9 cellular contexts compared by ENCODE assay signal in genomic region chr19:42268142-42268703, GRCh38. TPM values are rescaled to one million over a fixed set of nuclear protein-coding genes. Genes with fewer than 3 reads are reported as not detected.
DNase-seq lines count a peak whose midpoint lies in the region; ATAC-seq and TF ChIP-seq lines count a peak whose summit lies in the region.
"Had no signal": no experiment of that assay in that cellular context is flagged by ENCODE, and none has a peak within 500 bp of the region (broad histone marks: within the 10 kb centered on the region; RNA-seq: fewer than 3 reads in every experiment).

No MANE protein-coding gene starts in this region.

- peaks cover 0 to 24% (median 16%) of the 10 kb centered on the region in 4 donors for H3K4me1 Mint-ChIP-seq in CD4-positive, CD25-positive, alpha-beta regulatory T cell
- H3K4me1 Mint-ChIP-seq in activated CD4-positive, alpha-beta memory T cell treated with anti-CD3 and anti-CD28 coated beads for 36 hours (ENCODE audit: low read depth): peaks cover 20% of the 10 kb centered on the region

- peak overlapping the region; percentile 99 for H3K27ac ChIP-seq in CD4-positive, CD25-positive, alpha-beta regulatory T cell (ENCODE audit: insufficient read depth, low read length, poor library complexity, severe bottlenecking)
- H3K27ac ChIP-seq in lower lobe of right lung: peak overlapping the region; percentile 97

- H3K4me3 ChIP-seq in CD4-positive, CD25-positive, alpha-beta regulatory T cell (ENCODE audit: low read depth, low read length): peak overlapping the region; percentile 88
- peak overlapping the region; percentile 60 for H3K4me3 ChIP-seq in lower lobe of right lung

- ATAC-seq in CD4-positive, CD25-positive, alpha-beta regulatory T cell (ENCODE audit: low read depth in 2 of 2): peak; percentile 59 to 61
- ATAC-seq in GM19452 (IDR thresholded peaks at IDR 0.05; ENCODE audit: unreplicated experiment) (peak; percentile 49), HG03571 (IDR thresholded peaks at IDR 0.05; ENCODE audit: unreplicated experiment) (peak; percentile 58), lower lobe of right lung (peak; percentile 90 to 91)

- no peak for TF ChIP-seq CTCF in lower lobe of right lung (IDR thresholded peaks at IDR 0.05)

- H3K36me3 Mint-ChIP-seq in CD4-positive, CD25-positive, alpha-beta regulatory T cell: no peaks in the 10 kb centered on the region
- peaks cover 6% of the 10 kb centered on the region for H3K36me3 Mint-ChIP-seq in activated CD4-positive, alpha-beta memory T cell treated with anti-CD3 and anti-CD28 coated beads for 36 hours

- H3K27me3 Mint-ChIP-seq in CD4-positive, CD25-positive, alpha-beta regulatory T cell: no peaks in the 10 kb centered on the region
- no peaks in the 10 kb centered on the region for H3K27me3 Mint-ChIP-seq in activated CD4-positive, alpha-beta memory T cell treated with anti-CD3 and anti-CD28 coated beads for 36 hours

- H3K4me3 Mint-ChIP-seq in CD4-positive, CD25-positive, alpha-beta regulatory T cell: no peak overlapping the region
- H3K4me3 Mint-ChIP-seq in activated CD4-positive, alpha-beta memory T cell treated with anti-CD3 and anti-CD28 coated beads for 36 hours: no peak overlapping the region
- H3K4me3 Mint-ChIP-seq: nephron had no signal

- no peaks in the 10 kb centered on the region for H3K9me3 Mint-ChIP-seq in CD4-positive, CD25-positive, alpha-beta regulatory T cell
- no peaks in the 10 kb centered on the region for H3K9me3 Mint-ChIP-seq in activated CD4-positive, alpha-beta memory T cell treated with anti-CD3 and anti-CD28 coated beads for 36 hours
- H3K9me3 Mint-ChIP-seq: nephron had no signal

- no peaks in the 10 kb centered on the region for H3K36me3 ChIP-seq in CD4-positive, CD25-positive, alpha-beta regulatory T cell (ENCODE audit: control insufficient read depth, insufficient read depth, low read length)
- peaks cover 14% of the 10 kb centered on the region for H3K36me3 ChIP-seq in lower lobe of right lung

- no peaks in the 10 kb centered on the region for H3K27me3 ChIP-seq in CD4-positive, CD25-positive, alpha-beta regulatory T cell (ENCODE audit: control insufficient read depth, insufficient read depth, low read length)
- no peaks in the 10 kb centered on the region for H3K27me3 ChIP-seq in lower lobe of right lung (ENCODE audit: low read depth)

- H3K4me1 ChIP-seq in CD4-positive, CD25-positive, alpha-beta regulatory T cell (ENCODE audit: control insufficient read depth, insufficient read depth, low read length, poor library complexity, severe bottlenecking): peaks cover 30% of the 10 kb centered on the region
- H3K4me1 ChIP-seq in lower lobe of right lung: peaks cover 26% of the 10 kb centered on the region

- H3K27ac Mint-ChIP-seq in CD4-positive, CD25-positive, alpha-beta regulatory T cell: no peak overlapping the region
- no peak overlapping the region for H3K27ac Mint-ChIP-seq in activated CD4-positive, alpha-beta memory T cell treated with anti-CD3 and anti-CD28 coated beads for 36 hours
- H3K27ac Mint-ChIP-seq: nephron had no signal

- intact Hi-C loops in activated CD4-positive, alpha-beta memory T cell treated with anti-CD3 and anti-CD28 coated beads for 36 hours (cut with micrococcal nuclease): loop anchor here (1.0 to 5.0 kb wide), 6 partner anchors 13 to 381 kb away; partner anchors contain the start of genes DEDD2, ERF and ZNF574
- intact Hi-C loops in lower lobe of right lung (cut with DNase I): no loop called here

- POLR2A ChIA-PET in activated CD4-positive, alpha-beta memory T cell treated with anti-CD3 and anti-CD28 coated beads for 36 hours (lab: Charles Lee): interaction anchor here (1.0 to 1.4 kb wide), 2 partner anchors 11 to 25 kb away, joined by 3 to 5 read pairs; no protein-coding TSS in a partner anchor

- peak; percentile 99 to 100 (median 100) for DNase-seq in CD4-positive, CD25-positive, alpha-beta regulatory T cell
- peak; percentile 98 for DNase-seq in NCI-H774 (lab: John Stamatoyannopoulos, UW)
- peak; percentile 99 for DNase-seq in activated CD4-positive, alpha-beta memory T cell treated with anti-CD3 and anti-CD28 coated beads for 36 hours
- DNase-seq in effector CD4-positive, alpha-beta T cell: peak; percentile 99
- DNase-seq in lower lobe of right lung: peak; percentile 99
- peak; percentile 88 to 98 (median 96) for DNase-seq in stimulated activated CD4-positive, alpha-beta T cell treated with anti-CD3 and anti-CD28 coated beads, TNF-alpha, amount 100 ng/mL, for 1 hour (ENCODE audit: low read depth in 3 of 3, low spot score in 1 of 3)

- no peaks in the 10 kb centered on the region for H3K9me3 ChIP-seq in CD4-positive, CD25-positive, alpha-beta regulatory T cell (ENCODE audit: control insufficient read depth in 2 of 2, low read length in 2 of 2)
- H3K9me3 ChIP-seq in lower lobe of right lung: no peaks in the 10 kb centered on the region

- CTCF ChIA-PET in activated CD4-positive, alpha-beta memory T cell treated with anti-CD3 and anti-CD28 coated beads for 36 hours (lab: Charles Lee): interaction anchor here (1.1 kb wide), 1 partner anchor 83 kb away, joined by 3 read pairs; no protein-coding TSS in a partner anchor

RNA-seq across cellular contexts. Expression of gene CIC, which starts 0.8 kb away (rescaled TPM):
- 124 TPM for total RNA-seq in CD4-positive, CD25-positive, alpha-beta regulatory T cell
- polyA plus RNA-seq in CD4-positive, CD25-positive, alpha-beta regulatory T cell: under 1 TPM; 0.41 to 0.91 (median 0.68) TPM
- total RNA-seq in activated CD4-positive, alpha-beta memory T cell treated with anti-CD3 and anti-CD28 coated beads for 36 hours: 10 to 100 TPM; 56.9 to 64.2 TPM
- total RNA-seq in lower lobe of right lung: 67.9 TPM

RNA-seq across cellular contexts. Expression of gene ERF, which starts 13.3 kb away (rescaled TPM):
- total RNA-seq in CD4-positive, CD25-positive, alpha-beta regulatory T cell: 96.4 TPM
- 1 to 10 TPM; 1.4 to 7.5 (median 2.6) TPM for polyA plus RNA-seq in CD4-positive, CD25-positive, alpha-beta regulatory T cell
- total RNA-seq in activated CD4-positive, alpha-beta memory T cell treated with anti-CD3 and anti-CD28 coated beads for 36 hours: 10 to 100 TPM; 43.1 to 56.5 TPM
- 35.8 TPM for total RNA-seq in lower lobe of right lung

RNA-seq across cellular contexts. Expression of gene GSK3A, which starts 25.8 kb away (rescaled TPM):
- 31.3 TPM for total RNA-seq in CD4-positive, CD25-positive, alpha-beta regulatory T cell
- polyA plus RNA-seq in CD4-positive, CD25-positive, alpha-beta regulatory T cell: 10 to 100 TPM; 12.0 to 16.0 (median 12.9) TPM
- total RNA-seq in activated CD4-positive, alpha-beta memory T cell treated with anti-CD3 and anti-CD28 coated beads for 36 hours: 10 to 100 TPM; 36.4 to 37.3 TPM
- 39.8 TPM for total RNA-seq in lower lobe of right lung

RNA-seq across cellular contexts. Expression of gene PRR19, which starts 33.7 kb away (rescaled TPM):
- not detected for total RNA-seq in CD4-positive, CD25-positive, alpha-beta regulatory T cell
- polyA plus RNA-seq in CD4-positive, CD25-positive, alpha-beta regulatory T cell: under 1 TPM; 0.10 to 0.83 (median 0.21) TPM
- under 1 TPM; 0.61 to 0.81 TPM for total RNA-seq in activated CD4-positive, alpha-beta memory T cell treated with anti-CD3 and anti-CD28 coated beads for 36 hours
- 0.71 TPM for total RNA-seq in lower lobe of right lung

RNA-seq across cellular contexts. Expression of gene PAFAH1B3, which starts 34.2 kb away (rescaled TPM):
- total RNA-seq in CD4-positive, CD25-positive, alpha-beta regulatory T cell: 27.5 TPM
- polyA plus RNA-seq in CD4-positive, CD25-positive, alpha-beta regulatory T cell: 10 to 100 TPM; 54.5 to 71.6 (median 59.8) TPM
- 10 to 100 TPM; 46.6 to 54.7 TPM for total RNA-seq in activated CD4-positive, alpha-beta memory T cell treated with anti-CD3 and anti-CD28 coated beads for 36 hours
- total RNA-seq in lower lobe of right lung: 13.4 TPM

Comparison
In these comparisons a context has a peak if more than half of its experiments do, and no peak if none do; other contexts are left out.
1. Peak in every context shown above with its lines: DNase-seq, ATAC-seq, H3K4me3 ChIP-seq and H3K27ac ChIP-seq.